ENCODE assay signal across 27 cellular contexts in genomic region chr2:73561422-73561821, GRCh38.
DNase-seq lines count a peak whose midpoint lies in the region; ATAC-seq, FAIRE-seq and TF ChIP-seq lines count a peak whose summit lies in the region.
"Had no signal": no experiment of that assay in that cellular context is flagged by ENCODE, and none has a peak within 500 bp of the region (broad histone marks: within the 10 kb centered on the region; RNA-seq: fewer than 3 reads in every experiment).

No MANE protein-coding gene starts in this region.

- no peak overlapping the region for H2BK120ac ChIP-seq in IMR-90 (ENCODE audit: low read depth, low read length)

- intact Hi-C loops in IMR-90 (cut with micrococcal nuclease): no loop called here

- H4K5ac ChIP-seq in IMR-90 (ENCODE audit: low read depth, low read length): no peak overlapping the region

- no peak overlapping the region for H3K14ac ChIP-seq in IMR-90 (replicated peaks; ENCODE audit: low read depth, low read length)

- no peak overlapping the region for H3K27ac ChIP-seq in IMR-90 (ENCODE audit: insufficient read depth, low read length)
- no peak overlapping the region for H3K27ac ChIP-seq in brain microvascular endothelial cell
- H3K27ac ChIP-seq: breast epithelium, colonic mucosa, KMS-11, left ventricle myocardium inferior, skin epidermis, stomach, thyroid gland had no signal

- H3K4me3 ChIP-seq in IMR-90 (ENCODE audit: insufficient read depth, low read depth, low read length) (no peak overlapping the region), bronchial epithelial cell (ENCODE audit: low read depth, low read length) (no peak overlapping the region), brain microvascular endothelial cell (ENCODE audit: low read depth, low read length) (no peak overlapping the region)
- H3K4me3 ChIP-seq: breast epithelium, colonic mucosa, left ventricle myocardium inferior, skin epidermis, stomach, thyroid gland had no signal

- TF ChIP-seq POLR2A in IMR-90 (IDR thresholded peaks at IDR 0.05; ENCODE audit: low read depth, low read length): no peak

- CTCF ChIA-PET in IMR-90 (lab: Yijun Ruan, JAX): no interaction called here

- no peak overlapping the region for H4K91ac ChIP-seq in IMR-90 (ENCODE audit: insufficient read depth, low read depth, low read length)

- no peak overlapping the region for H2AK5ac ChIP-seq in IMR-90 (ENCODE audit: low read depth, low read length)

- no peak for TF ChIP-seq RAD21 in IMR-90 (IDR thresholded peaks at IDR 0.05; ENCODE audit: low read length)

- no peak overlapping the region for H3K9ac ChIP-seq in IMR-90 (ENCODE audit: low read depth, low read length)
- H3K9ac ChIP-seq: KMS-11 had no signal

- no peak overlapping the region for H2AFZ ChIP-seq in IMR-90 (replicated peaks; ENCODE audit: low read length, poor library complexity)

- H4K8ac ChIP-seq in IMR-90 (ENCODE audit: low read depth in 2 of 2, low read length in 2 of 2): no peak overlapping the region

- no peak overlapping the region for H3K18ac ChIP-seq in IMR-90 (ENCODE audit: low read depth, low read length)

- no peak for FAIRE-seq in bronchial epithelial cell (lab: Jason Lieb, UNC)
- FAIRE-seq: GM18507, islet of Langerhans had no signal

- H3K36me3 ChIP-seq in IMR-90 (ENCODE audit: control insufficient read depth, insufficient read depth, low read length): no peaks in the 10 kb centered on the region
- H3K36me3 ChIP-seq in bronchial epithelial cell (ENCODE audit: control insufficient read depth, insufficient read depth, low read length): no peaks in the 10 kb centered on the region
- no peaks in the 10 kb centered on the region for H3K36me3 ChIP-seq in brain microvascular endothelial cell (replicated peaks)
- H3K36me3 ChIP-seq: breast epithelium, colonic mucosa, thyroid gland had no signal

- no peaks in the 10 kb centered on the region for H3K4me1 ChIP-seq in IMR-90 (ENCODE audit: control insufficient read depth, insufficient read depth, low read length)
- H3K4me1 ChIP-seq: breast epithelium, colonic mucosa, stomach, thyroid gland had no signal

- H2BK5ac ChIP-seq in IMR-90 (ENCODE audit: low read depth, low read length, poor library complexity, severe bottlenecking): no peak overlapping the region

- DNase-seq in IMR-90 (peak; percentile 13), NCI-H510A (lab: John Stamatoyannopoulos, UW) (peak; percentile 3), bronchial epithelial cell (ENCODE audit: low read depth) (peak; percentile 26), iris pigment epithelial cell (ENCODE audit: low read depth) (peak; percentile 77), brain microvascular endothelial cell (no peak), SW480 (ENCODE audit: low spot score) (no peak)
- no peak for DNase-seq in stimulated activated CD4-positive, alpha-beta T cell treated with anti-CD3 and anti-CD28 coated beads, Interleukin-2, amount 100 ng/mL, for 48 hours
- DNase-seq: activated CD4-positive, alpha-beta T cell treated with anti-CD3 and anti-CD28 coated beads, Interleukin-2, amount 50 U/mL, for 1 hour; activated naive CD4-positive, alpha-beta T cell treated with anti-CD3 and anti-CD28 coated beads for 36 hours; amniotic stem cell; colonic mucosa; DND-41; effector CD8-positive, alpha-beta T cell; left ventricle myocardium inferior; naive B cell; NCI-H1436; nucleus accumbens; stomach had no signal

- no peaks in the 10 kb centered on the region for H3K9me1 ChIP-seq in IMR-90 (ENCODE audit: insufficient read depth, low read length)

- H3K27me3 ChIP-seq in IMR-90 (ENCODE audit: control insufficient read depth, insufficient read depth, low read length) (no peaks in the 10 kb centered on the region), bronchial epithelial cell (ENCODE audit: control insufficient read depth, insufficient read depth, low read length) (no peaks in the 10 kb centered on the region), brain microvascular endothelial cell (replicated peaks) (no peaks in the 10 kb centered on the region)
- H3K27me3 ChIP-seq: breast epithelium, colonic mucosa, stomach, thyroid gland had no signal

- ATAC-seq in IMR-90 (ENCODE audit: low read depth): peak; percentile 54
- ATAC-seq in HG03175 (IDR thresholded peaks at IDR 0.05; ENCODE audit: unreplicated experiment): no peak
- ATAC-seq: Right ventricle myocardium inferior, SK-N-SH treated with all-trans-retinoic acid at 6 μM for 48 hours had no signal

- no peaks in the 10 kb centered on the region for H4K20me1 ChIP-seq in IMR-90 (ENCODE audit: insufficient read depth, low read length)

- POLR2A ChIA-PET in IMR-90 (lab: Charles Lee; ENCODE audit: unreplicated experiment): no interaction called here

- in situ Hi-C loops in IMR-90 (cut with MboI; ENCODE audit: low sequenced_read_pairs) (no loop called here), brain microvascular endothelial cell (cut with HindIII; ENCODE audit: low pct_ligation_motif_present, low sequenced_read_pairs) (no loop called here)

- H2AK9ac ChIP-seq in IMR-90 (replicated peaks; ENCODE audit: low read depth, low read length, poor library complexity): no peak overlapping the region

- H3K4me2 ChIP-seq in IMR-90 (ENCODE audit: low read depth, low read length): no peak overlapping the region
- H3K4me2 ChIP-seq: KMS-11 had no signal

- BruUV-seq in IMR-90 (replicated peaks; lab: Mats Ljungman, UMichigan): no TSS peak

- H2BK20ac ChIP-seq in IMR-90 (ENCODE audit: low read depth, low read length): no peak overlapping the region

- H3K79me1 ChIP-seq in IMR-90 (ENCODE audit: low read depth in 1 of 2, low read length in 2 of 2): no peaks in the 10 kb centered on the region

- H2BK15ac ChIP-seq in IMR-90 (ENCODE audit: low read depth, low read length): no peak overlapping the region

- no peak overlapping the region for H3K23ac ChIP-seq in IMR-90 (ENCODE audit: low read depth, low read length)

- no peak overlapping the region for H3K4ac ChIP-seq in IMR-90 (ENCODE audit: low read depth, low read length)

- no peaks in the 10 kb centered on the region for H3K9me3 ChIP-seq in IMR-90 (ENCODE audit: control insufficient read depth, insufficient read depth, low read length)
- H3K9me3 ChIP-seq: breast epithelium, colonic mucosa, left ventricle myocardium inferior, stomach, thyroid gland had no signal

- H3K56ac ChIP-seq in IMR-90 (ENCODE audit: extremely low read depth, insufficient read depth, low read length): no peak overlapping the region

- TF ChIP-seq CTCF in IMR-90 (conservative IDR thresholded peaks at IDR 0.05; ENCODE audit: low read depth, low read length): no peak
- TF ChIP-seq CTCF in bronchial epithelial cell (IDR thresholded peaks at IDR 0.05; ENCODE audit: insufficient read depth, low read length, severe bottlenecking): no peak
- TF ChIP-seq CTCF in brain microvascular endothelial cell (IDR thresholded peaks at IDR 0.05; ENCODE audit: low read depth, low read length, missing control alignments): no peak

- dilution Hi-C loops in IMR-90 (cut with HindIII; ENCODE audit: low sequenced_read_pairs, unreplicated experiment): no loop called here

TF ChIP-seq in IMR-90, 13 proteins besides CTCF, POLR2A, EP300 and RAD21:
- TF ChIP-seq FOS (IDR thresholded peaks at IDR 0.05; ENCODE audit: low read depth, low read length): no peak
- peak; percentile 72 for TF ChIP-seq CEBPB (IDR thresholded peaks at IDR 0.05; ENCODE audit: low read depth, low read length)

Comparison
In these comparisons a context has a peak if more than half of its experiments do, and no peak if none do; other contexts are left out.
1. DNase-seq: peak in IMR-90 (single experiment), NCI-H510A (single experiment), bronchial epithelial cell (single experiment) and iris pigment epithelial cell (single experiment); none in stimulated activated CD4-positive, alpha-beta T cell treated with anti-CD3 and anti-CD28 coated beads, Interleukin-2, amount 100 ng/mL, for 48 hours (0 of 2), brain microvascular endothelial cell (single experiment) and SW480 (single experiment).